Comparison of ENCODE assay signal across 23 cellular contexts in the genomic region with DNA sequence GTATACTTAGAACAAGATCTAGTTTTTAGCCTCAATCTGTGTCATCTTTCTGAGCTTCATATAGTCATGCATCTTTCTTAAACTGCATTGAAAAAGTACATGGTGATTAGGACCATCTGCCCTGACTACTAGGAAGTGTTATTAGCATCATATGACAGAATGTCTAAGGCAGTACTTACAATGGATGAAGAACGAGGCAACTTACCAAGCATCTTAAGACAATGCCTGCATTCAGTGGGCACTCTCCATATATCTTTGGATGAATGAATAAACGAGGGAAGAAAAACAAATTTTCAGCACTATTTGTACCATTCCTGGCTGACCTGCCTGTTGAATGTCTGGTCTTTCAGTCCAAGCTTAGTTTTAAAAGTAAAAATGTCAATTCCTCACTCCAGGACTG.
"Had no signal": no experiment of that assay in that cellular context is flagged by ENCODE, and none has a peak within 500 bp of the region (broad histone marks: within the 10 kb centered on the region; RNA-seq: fewer than 3 reads in every experiment).

No MANE protein-coding gene starts in this region.

- H3K4me3 ChIP-seq: dorsolateral prefrontal cortex, gastroesophageal sphincter, hepatocyte, left ventricle myocardium inferior, lung, spleen, stomach had no signal

- H2AFZ ChIP-seq: hepatocyte had no signal

- H3K36me3 ChIP-seq: gastroesophageal sphincter, left ventricle myocardium inferior, spleen, stomach had no signal

- H3K27me3 ChIP-seq: dorsolateral prefrontal cortex, gastroesophageal sphincter, hepatocyte, spleen, stomach had no signal

- ATAC-seq: esophagus mucosa; gastroesophageal sphincter; left cardiac atrium; natural killer cell treated with Interleukin-12 subunit alpha and Interleukin-12 subunit beta and Interleukin-15 and Interleukin-18, amount 100 ng/mL, for 72 hours; sciatic nerve had no signal

- H3K4me1 ChIP-seq: gastroesophageal sphincter, left ventricle myocardium inferior, spleen, stomach had no signal

- H3K4me2 ChIP-seq: hepatocyte had no signal

- H3K9me3 ChIP-seq: gastroesophageal sphincter, left ventricle myocardium inferior, spleen, stomach had no signal

- H3K27ac ChIP-seq: dorsolateral prefrontal cortex, gastroesophageal sphincter, hepatocyte, left ventricle myocardium inferior, spleen, stomach had no signal

- DNase-seq: cortex of kidney; dorsolateral prefrontal cortex; effector CD8-positive, alpha-beta T cell; head of caudate nucleus; kidney; left cardiac atrium; left ventricle myocardium inferior; mesenchymal stem cell; midbrain; posterior cingulate gyrus; spleen; stimulated activated CD4-positive, alpha-beta T cell treated with anti-CD3 and anti-CD28 coated beads, Interleukin-15, amount 100 ng/mL, for 24 hours; stimulated activated CD4-positive, alpha-beta T cell treated with anti-CD3 and anti-CD28 coated beads, Interleukin-1b, Interleukin-23, amount 100 ng/mL, for 48 hours; stimulated activated CD4-positive, alpha-beta T cell treated with anti-CD3 and anti-CD28 coated beads, Interleukin-4, amount 100 ng/mL, for 24 hours; stimulated activated naive CD4-positive, alpha-beta T cell; stomach; trophoblast cell had no signal
